Comparison of ENCODE assay signal across 8 cellular contexts in the genomic region with DNA sequence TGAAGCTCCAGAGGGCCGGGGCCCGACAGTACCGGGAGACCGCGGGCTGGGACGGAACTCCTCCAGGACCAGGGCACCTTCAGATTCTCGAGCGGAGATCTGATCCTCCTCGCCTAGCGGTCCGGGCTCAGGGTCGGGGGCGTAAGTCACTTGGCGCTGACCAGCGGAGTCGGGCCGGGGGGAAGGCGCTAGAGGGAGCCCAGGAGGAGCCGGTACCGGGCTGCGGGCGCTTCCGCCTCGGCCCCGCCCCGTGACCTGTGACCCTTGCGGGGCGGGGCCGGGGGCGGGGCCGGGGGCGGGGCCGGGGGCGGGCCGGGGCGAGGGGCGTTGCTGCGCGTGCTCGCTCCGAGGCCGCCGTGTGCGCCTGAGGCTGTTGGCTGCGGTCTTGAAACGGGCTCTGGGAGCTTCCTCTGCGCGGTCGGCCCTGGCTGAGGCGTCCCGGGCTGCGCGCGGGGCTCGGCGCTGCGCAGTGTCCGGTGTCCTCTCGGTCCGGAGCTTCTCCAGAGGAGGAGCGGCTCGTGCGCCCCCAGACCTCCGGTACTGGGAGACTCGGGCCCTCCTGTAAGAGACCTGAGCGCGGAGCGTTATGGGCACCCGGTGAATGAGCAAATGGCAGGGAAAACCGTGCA. TPM values are rescaled to one million over a fixed set of nuclear protein-coding genes. Genes with fewer than 3 reads are reported as not detected.
DNase-seq lines count a peak whose midpoint lies in the region; ATAC-seq and TF ChIP-seq lines count a peak whose summit lies in the region.

A gene (minus strand): TSS at position 239 of the 629 bp plus-strand sequence. CDS start 373 bp downstream, outside the sequence.

- peak within 1 kb of the TSS; percentile 84 for H3K4me3 Mint-ChIP-seq in activated naive CD4-positive, alpha-beta T cell treated with anti-CD3 and anti-CD28 coated beads for 36 hours

- no peak for TF ChIP-seq CTCF in omental fat pad (IDR thresholded peaks at IDR 0.05)

- H3K36me3 Mint-ChIP-seq in activated naive CD4-positive, alpha-beta T cell treated with anti-CD3 and anti-CD28 coated beads for 36 hours (ENCODE audit: low read depth), result no peaks in the 10 kb centered on the region

- DNase-seq in DMS114 treated with DMSO at 0.1 percent for 48 hours (lab: John Stamatoyannopoulos, UW; ENCODE audit: unreplicated experiment) (peak; percentile 40), SK-MEL-5 (ENCODE audit: low read depth, low spot score) (peak; percentile 83), glomerular endothelial cell (ENCODE audit: extremely low read depth, low read depth, low spot score) (no peak), omental fat pad (ENCODE audit: low spot score) (no peak)
- peak; percentile 81 for DNase-seq in activated naive CD4-positive, alpha-beta T cell treated with anti-CD3 and anti-CD28 coated beads for 36 hours

- ATAC-seq in GM21447 (IDR thresholded peaks at IDR 0.05; ENCODE audit: unreplicated experiment) (peak; percentile 58), omental fat pad (ENCODE audit: low FRiP score) (peak; percentile 90)

- no peak for TF ChIP-seq EP300 in Ishikawa (IDR thresholded peaks at IDR 0.05; ENCODE audit: borderline replicate concordance)

- in situ Hi-C loops in SK-MEL-5 (cut with HindIII; ENCODE audit: low pct_unique_long_range_greater_than_20kb, low sequenced_read_pairs), result no loop called here

- no peaks in the 10 kb centered on the region for H3K27me3 Mint-ChIP-seq in activated naive CD4-positive, alpha-beta T cell treated with anti-CD3 and anti-CD28 coated beads for 36 hours (ENCODE audit: low read depth)

- TF ChIP-seq RAD21 in Ishikawa (IDR thresholded peaks at IDR 0.05; ENCODE audit: low read depth), result peak; percentile 25; the same call in 1 of the 2 replicates

- peak within 1 kb of the TSS; percentile 80 for H3K27ac ChIP-seq in temporal lobe (ENCODE audit: low read depth, low read length)

- H3K4me1 Mint-ChIP-seq in activated naive CD4-positive, alpha-beta T cell treated with anti-CD3 and anti-CD28 coated beads for 36 hours (ENCODE audit: low read depth), result peaks cover 15% of the 10 kb centered on the region

- peak within 1 kb of the TSS; percentile 56 for H3K27ac Mint-ChIP-seq in activated naive CD4-positive, alpha-beta T cell treated with anti-CD3 and anti-CD28 coated beads for 36 hours

- H3K9me3 Mint-ChIP-seq in activated naive CD4-positive, alpha-beta T cell treated with anti-CD3 and anti-CD28 coated beads for 36 hours, result no peaks in the 10 kb centered on the region

- CTCF ChIA-PET in activated naive CD4-positive, alpha-beta T cell treated with anti-CD3 and anti-CD28 coated beads for 36 hours (lab: Charles Lee), result interaction anchor here (1.5 kb wide), 1 partner anchor 63 kb away, joined by 6 read pairs; no protein-coding TSS in a partner anchor

- intact Hi-C loops in activated naive CD4-positive, alpha-beta T cell treated with anti-CD3 and anti-CD28 coated beads for 36 hours (cut with micrococcal nuclease), result loop anchor here (1.0 to 2.0 kb wide), 2 partner anchors 63 to 103 kb away; a partner anchor contains a TSS

TF ChIP-seq in Ishikawa, 13 proteins besides CTCF, POLR2A, EP300 and RAD21:
- TF ChIP-seq EGR1 (IDR thresholded peaks at IDR 0.05), result peak; percentile 25; the same call in 1 of the 2 replicates
- TF ChIP-seq, protein P1, sequence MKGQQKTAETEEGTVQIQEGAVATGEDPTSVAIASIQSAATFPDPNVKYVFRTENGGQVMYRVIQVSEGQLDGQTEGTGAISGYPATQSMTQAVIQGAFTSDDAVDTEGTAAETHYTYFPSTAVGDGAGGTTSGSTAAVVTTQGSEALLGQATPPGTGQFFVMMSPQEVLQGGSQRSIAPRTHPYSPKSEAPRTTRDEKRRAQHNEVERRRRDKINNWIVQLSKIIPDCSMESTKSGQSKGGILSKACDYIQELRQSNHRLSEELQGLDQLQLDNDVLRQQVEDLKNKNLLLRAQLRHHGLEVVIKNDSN (IDR thresholded peaks at IDR 0.05), result no peak
- no peak for TF ChIP-seq TEAD4 (IDR thresholded peaks at IDR 0.05)
- TF ChIP-seq YY1 (IDR thresholded peaks at IDR 0.05; ENCODE audit: low read depth), result 0 out of 2 replicates have a peak, but pooled peaks have one; percentile 14
- no peak for TF ChIP-seq FOXM1 (IDR thresholded peaks at IDR 0.05; ENCODE audit: borderline replicate concordance, low read depth)
- TF ChIP-seq, protein P2, sequence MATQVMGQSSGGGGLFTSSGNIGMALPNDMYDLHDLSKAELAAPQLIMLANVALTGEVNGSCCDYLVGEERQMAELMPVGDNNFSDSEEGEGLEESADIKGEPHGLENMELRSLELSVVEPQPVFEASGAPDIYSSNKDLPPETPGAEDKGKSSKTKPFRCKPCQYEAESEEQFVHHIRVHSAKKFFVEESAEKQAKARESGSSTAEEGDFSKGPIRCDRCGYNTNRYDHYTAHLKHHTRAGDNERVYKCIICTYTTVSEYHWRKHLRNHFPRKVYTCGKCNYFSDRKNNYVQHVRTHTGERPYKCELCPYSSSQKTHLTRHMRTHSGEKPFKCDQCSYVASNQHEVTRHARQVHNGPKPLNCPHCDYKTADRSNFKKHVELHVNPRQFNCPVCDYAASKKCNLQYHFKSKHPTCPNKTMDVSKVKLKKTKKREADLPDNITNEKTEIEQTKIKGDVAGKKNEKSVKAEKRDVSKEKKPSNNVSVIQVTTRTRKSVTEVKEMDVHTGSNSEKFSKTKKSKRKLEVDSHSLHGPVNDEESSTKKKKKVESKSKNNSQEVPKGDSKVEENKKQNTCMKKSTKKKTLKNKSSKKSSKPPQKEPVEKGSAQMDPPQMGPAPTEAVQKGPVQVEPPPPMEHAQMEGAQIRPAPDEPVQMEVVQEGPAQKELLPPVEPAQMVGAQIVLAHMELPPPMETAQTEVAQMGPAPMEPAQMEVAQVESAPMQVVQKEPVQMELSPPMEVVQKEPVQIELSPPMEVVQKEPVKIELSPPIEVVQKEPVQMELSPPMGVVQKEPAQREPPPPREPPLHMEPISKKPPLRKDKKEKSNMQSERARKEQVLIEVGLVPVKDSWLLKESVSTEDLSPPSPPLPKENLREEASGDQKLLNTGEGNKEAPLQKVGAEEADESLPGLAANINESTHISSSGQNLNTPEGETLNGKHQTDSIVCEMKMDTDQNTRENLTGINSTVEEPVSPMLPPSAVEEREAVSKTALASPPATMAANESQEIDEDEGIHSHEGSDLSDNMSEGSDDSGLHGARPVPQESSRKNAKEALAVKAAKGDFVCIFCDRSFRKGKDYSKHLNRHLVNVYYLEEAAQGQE (IDR thresholded peaks at IDR 0.05; ENCODE audit: low read depth), result 0 out of 2 replicates have a peak, but pooled peaks have one; percentile 9
- peak; percentile 19; the same call in 1 of the 2 replicates for TF ChIP-seq ZBTB7A (IDR thresholded peaks at IDR 0.05; ENCODE audit: low read depth)
- peak; percentile 83 for TF ChIP-seq TAF1 (IDR thresholded peaks at IDR 0.05; ENCODE audit: low read depth)
- TF ChIP-seq, protein P3, sequence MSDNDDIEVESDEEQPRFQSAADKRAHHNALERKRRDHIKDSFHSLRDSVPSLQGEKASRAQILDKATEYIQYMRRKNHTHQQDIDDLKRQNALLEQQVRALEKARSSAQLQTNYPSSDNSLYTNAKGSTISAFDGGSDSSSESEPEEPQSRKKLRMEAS (IDR thresholded peaks at IDR 0.05), result peak; percentile 33; the same call in 1 of the 2 replicates
- TF ChIP-seq TCF12 (IDR thresholded peaks at IDR 0.05; ENCODE audit: low read depth), result peak; percentile 28; the same call in 1 of the 2 replicates

RNA-seq across cellular contexts. Expression of the gene that starts here (rescaled TPM):
- total RNA-seq in SK-MEL-5 (2014; rRNA removed; shearing (Covaris generic)), result 17.5 and 20.9 TPM in 2 replicates
- polyA plus RNA-seq in SK-MEL-5 (2015; cell fraction: cytosol; rRNA removed), result 62.2 and 65.0 TPM in 2 replicates
- 147 and 162 TPM in 2 replicates for polyA plus RNA-seq in SK-MEL-5 (2015; cell fraction: nucleus; rRNA removed)
- 10 to 100 TPM; 17.8 to 19.2 TPM for total RNA-seq in activated naive CD4-positive, alpha-beta T cell treated with anti-CD3 and anti-CD28 coated beads for 36 hours
- total RNA-seq in glomerular endothelial cell, result 59.4 and 73.5 TPM in 2 replicates
- 10 to 100 TPM; 29.9 to 43.5 (median 36.1) TPM for total RNA-seq in omental fat pad
- 6.6 TPM for total RNA-seq in temporal lobe

Comparison
In these comparisons a context has a peak if more than half of its experiments do, and no peak if none do; other contexts are left out.
1. DNase-seq: peak in DMS114 treated with DMSO at 0.1 percent for 48 hours (single experiment), SK-MEL-5 (single experiment) and activated naive CD4-positive, alpha-beta T cell treated with anti-CD3 and anti-CD28 coated beads for 36 hours (single experiment); none in glomerular endothelial cell (single experiment) and omental fat pad (single experiment).